Comparison of ENCODE assay signal across 32 cellular contexts in genomic region chr17:9336817-9337216, GRCh38.
"Had no signal": no experiment of that assay in that cellular context is flagged by ENCODE, and none has a peak within 500 bp of the region (broad histone marks: within the 10 kb centered on the region; RNA-seq: fewer than 3 reads in every experiment).

No MANE protein-coding gene starts in this region.

- DNase-seq: activated CD4-positive, alpha-beta memory T cell treated with anti-CD3 and anti-CD28 coated beads for 36 hours; activated CD4-positive, alpha-beta T cell treated with anti-CD3 and anti-CD28 coated beads for 1 hour; activated CD4-positive, alpha-beta T cell treated with anti-CD3 and anti-CD28 coated beads for 4 hours; activated CD8-positive, alpha-beta memory T cell treated with anti-CD3 and anti-CD28 coated beads, Interleukin-2, amount 10 ng/mL, durations not matched to agents 7 days and 5 days; activated CD8-positive, alpha-beta memory T cell treated with anti-CD3 and anti-CD28 coated beads, Interleukin-2, amount 50 U/mL, for 4 hours; activated CD8-positive, alpha-beta T cell treated with anti-CD3 and anti-CD28 coated beads, Interleukin-2, amount 10 ng/mL, durations not matched to agents 7 days and 5 days; activated effector memory CD4-positive, alpha-beta T cell treated with anti-CD3 and anti-CD28 coated beads, Interleukin-2, amount 50 U/mL, for 16 hours; activated naive CD4-positive, alpha-beta T cell treated with anti-CD3 and anti-CD28 coated beads for 36 hours; activated naive CD8-positive, alpha-beta T cell treated with anti-CD3 and anti-CD28 coated beads for 36 hours; activated naive CD8-positive, alpha-beta T cell treated with anti-CD3 and anti-CD28 coated beads, Interleukin-2, amount 50 U/mL, for 24 hours; activated T-cell treated with anti-CD3 and anti-CD28 coated beads, Interleukin-2, amount 50 U/mL, for 1 hour; activated T-cell treated with anti-CD3 and anti-CD28 coated beads, Interleukin-2, amount 50 U/mL, for 48 hours; adrenal gland; amygdala; aorta; body of pancreas; caudate nucleus; cortex of kidney; effector CD8-positive, alpha-beta T cell; esophagus squamous epithelium; foreskin melanocyte; heart right ventricle; T-helper 1 cell; T-helper 17 cell had no signal

- H3K4me3 ChIP-seq: adrenal gland, body of pancreas, esophagus squamous epithelium, gastroesophageal sphincter, heart right ventricle had no signal

- H3K27me3 ChIP-seq: adrenal gland, body of pancreas, esophagus squamous epithelium, gastroesophageal sphincter, heart right ventricle had no signal

- ATAC-seq: activated CD8-positive, alpha-beta memory T cell treated with anti-CD3 and anti-CD28 coated beads, Interleukin-2, amount 10 ng/mL, durations not matched to agents 7 days and 5 days; activated CD8-positive, alpha-beta T cell treated with anti-CD3 and anti-CD28 coated beads, Interleukin-2, amount 10 ng/mL, durations not matched to agents 7 days and 5 days; activated naive CD8-positive, alpha-beta T cell treated with anti-CD3 and anti-CD28 coated beads, Interleukin-2, amount 50 U/mL, for 24 hours; body of pancreas; gastroesophageal sphincter; heart right ventricle; T-helper 17 cell; WTC11 had no signal

- H3K4me1 ChIP-seq: adrenal gland, esophagus squamous epithelium, gastroesophageal sphincter, heart right ventricle had no signal

- H3K9me3 ChIP-seq: adrenal gland had no signal

- FAIRE-seq: colon, endometrium, endothelial cell of umbilical vein, TTC549 had no signal

- H3K27ac ChIP-seq: adrenal gland, body of pancreas, epithelial cell of prostate, esophagus squamous epithelium, gastroesophageal sphincter, heart right ventricle, VCaP had no signal

- H3K36me3 ChIP-seq: adrenal gland, esophagus squamous epithelium, gastroesophageal sphincter, heart right ventricle had no signal
